ENCODE assay signal across 8 cellular contexts in the genomic region with DNA sequence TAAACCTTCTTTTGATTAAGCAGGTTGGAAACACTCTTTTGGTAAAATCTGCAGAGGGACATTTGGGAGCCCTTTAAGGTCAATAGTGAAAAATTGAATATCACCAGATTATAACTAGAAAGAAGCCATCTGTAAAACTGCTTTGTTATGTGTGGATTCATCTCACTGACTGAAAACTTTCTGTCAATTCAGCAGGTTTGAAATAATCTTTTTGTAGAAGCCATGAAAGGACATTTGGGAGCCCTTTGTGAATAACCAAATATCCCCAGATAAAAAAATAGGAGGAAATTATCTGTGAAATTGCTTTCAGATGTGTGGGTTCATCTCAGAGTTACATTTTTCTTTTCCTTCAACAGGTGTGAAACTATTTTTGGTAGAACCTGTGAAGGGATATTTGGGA.
"Had no signal": no experiment of that assay in that cellular context is flagged by ENCODE, and none has a peak within 500 bp of the region (broad histone marks: within the 10 kb centered on the region; RNA-seq: fewer than 3 reads in every experiment).

No MANE protein-coding gene starts in this region.

- ATAC-seq: GM12878 had no signal

- DNase-seq: GDM1, GF-D8 had no signal

- H3K4me3 ChIP-seq: GM12878 had no signal

- FAIRE-seq: G401.6, GM12878, GM12891, GM12892, GM18507, GM19239 had no signal
